Comparison of ENCODE assay signal across 17 cellular contexts in the genomic region with DNA sequence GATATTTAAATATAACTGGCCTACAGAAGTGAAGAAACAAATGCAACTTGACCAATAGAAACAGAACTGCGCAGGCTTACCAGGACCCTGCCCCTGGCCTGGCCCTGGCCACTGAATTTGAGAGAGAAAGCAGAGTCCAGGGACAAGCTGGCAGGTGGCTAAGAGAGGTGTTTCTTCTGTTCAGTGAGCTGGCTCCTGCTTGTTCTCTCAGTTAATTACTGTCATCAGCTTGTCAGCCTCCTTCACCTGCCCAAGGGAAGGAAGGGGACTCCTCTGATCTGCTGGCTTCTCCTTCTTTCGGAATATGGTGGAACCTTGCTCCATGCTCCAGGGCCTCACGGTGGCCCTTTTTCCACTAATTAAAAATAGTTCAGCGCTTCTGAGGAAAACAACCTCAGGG.
DNase-seq lines count a peak whose midpoint lies in the region; TF ChIP-seq lines count a peak whose summit lies in the region.
"Had no signal": no experiment of that assay in that cellular context is flagged by ENCODE, and none has a peak within 500 bp of the region (broad histone marks: within the 10 kb centered on the region; RNA-seq: fewer than 3 reads in every experiment).

No MANE protein-coding gene starts in this region.

- no peak for TF ChIP-seq POLR2A in thyroid gland (IDR thresholded peaks at IDR 0.05)

- peak overlapping the region in 2 of 3 donors; percentile 16 to 56 for H3K27ac ChIP-seq in thyroid gland
- H3K27ac ChIP-seq: BLaER1, KMS-11, Peyer's patch had no signal

- H3K9me3 ChIP-seq in thyroid gland: no peaks in the 10 kb centered on the region
- H3K9me3 ChIP-seq: BLaER1, Peyer's patch, SK-N-SH had no signal

- H3K36me3 ChIP-seq in thyroid gland: no peaks in the 10 kb centered on the region
- H3K36me3 ChIP-seq: Peyer's patch had no signal

- H3K4me1 ChIP-seq in thyroid gland: peaks cover 20 to 22% of the 10 kb centered on the region in 2 donors
- H3K4me1 ChIP-seq: BLaER1, Peyer's patch had no signal

- TF ChIP-seq CTCF in thyroid gland (IDR thresholded peaks at IDR 0.05): no peak

- DNase-seq in NCI-H2107 treated with DMSO at 0.1 percent for 48 hours (lab: John Stamatoyannopoulos, UW; ENCODE audit: unreplicated experiment): peak; percentile 63
- no peak for DNase-seq in NCI-H2107 (lab: John Stamatoyannopoulos, UW)
- peak; percentile 80 for DNase-seq in NCI-H146 (lab: John Stamatoyannopoulos, UW)
- peak; percentile 61 for DNase-seq in NCI-H69 (lab: John Stamatoyannopoulos, UW)
- peak; percentile 6 to 9 for DNase-seq in thyroid gland
- DNase-seq in DMS153 (lab: John Stamatoyannopoulos, UW): no peak
- DNase-seq in activated CD4-positive, alpha-beta T cell treated with anti-CD3 and anti-CD28 coated beads for 1 hour: no peak
- no peak for DNase-seq in NOMO-1 (lab: John Stamatoyannopoulos, UW; ENCODE audit: unreplicated experiment in 2 of 2)
- DNase-seq: CD8-positive, alpha-beta T cell; GOT3; NCI-H2171 treated with DMSO at 0.1 percent for 48 hours; Peyer's patch; SK-N-SH; T-cell; T1000 had no signal

- no peaks in the 10 kb centered on the region for H3K27me3 ChIP-seq in thyroid gland
- H3K27me3 ChIP-seq: BLaER1, Peyer's patch had no signal

- intact Hi-C loops in thyroid gland (cut with DNase I): no loop called here

- 84 to 93% methylated on average over 4 of the region's 4 CpGs for WGBS in thyroid gland, 2 donors

- no peak overlapping the region for H3K4me3 ChIP-seq in thyroid gland (replicated peaks in 1 of 3)
- H3K4me3 ChIP-seq: BLaER1, Peyer's patch had no signal

Comparison
In these comparisons a context has a peak if more than half of its experiments do, and no peak if none do; other contexts are left out.
1. DNase-seq: peak in NCI-H2107 treated with DMSO at 0.1 percent for 48 hours (single experiment), NCI-H146 (single experiment), NCI-H69 (single experiment) and thyroid gland (2 of 2); none in NCI-H2107 (single experiment), DMS153 (single experiment), activated CD4-positive, alpha-beta T cell treated with anti-CD3 and anti-CD28 coated beads for 1 hour (single experiment) and NOMO-1 (0 of 2).